ENCODE assay signal across 30 cellular contexts in the genomic region with DNA sequence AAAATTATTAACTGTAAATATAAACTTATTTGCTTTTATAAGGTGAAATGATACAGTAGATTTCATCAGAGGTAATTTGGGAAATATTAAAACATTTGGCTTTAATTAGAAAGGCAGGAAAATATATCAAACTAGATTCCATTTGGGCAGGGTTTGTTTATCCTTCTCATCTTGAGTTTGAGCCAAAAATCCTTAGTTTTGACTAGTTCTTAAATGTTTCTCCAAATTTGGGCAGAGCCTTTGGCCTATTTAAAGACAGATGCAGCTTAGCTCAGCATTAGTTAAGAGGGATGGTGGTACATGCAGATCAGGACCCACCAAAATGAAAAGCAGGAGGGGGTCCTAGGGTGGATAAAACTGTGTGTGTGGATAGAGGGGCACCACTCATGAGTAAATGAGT. TPM values are rescaled to one million over a fixed set of nuclear protein-coding genes. Genes with fewer than 3 reads are reported as not detected.
DNase-seq lines count a peak whose midpoint lies in the region; ATAC-seq and TF ChIP-seq lines count a peak whose summit lies in the region.
"Had no signal": no experiment of that assay in that cellular context is flagged by ENCODE, and none has a peak within 500 bp of the region (broad histone marks: within the 10 kb centered on the region; RNA-seq: fewer than 3 reads in every experiment).

No MANE protein-coding gene starts in this region.

- no peak for ATAC-seq in stimulated activated memory B cell treated with anti-CD40 and anti-IgM and Interleukin-4, amounts not matched to agents 10 μg/mL and 1 μg/mL and 100 μg/mL, for 72 hours
- no peak for ATAC-seq in GM21619 (IDR thresholded peaks at IDR 0.05; ENCODE audit: unreplicated experiment)
- ATAC-seq: activated CD8-positive, alpha-beta T cell treated with anti-CD3 and anti-CD28 coated beads for 36 hours; gastrocnemius medialis had no signal

- H3K4me3 ChIP-seq in adipocyte (ENCODE audit: low read length) (no peak overlapping the region), osteoblast (ENCODE audit: insufficient read depth, low read length) (no peak overlapping the region)
- H3K4me3 ChIP-seq: adrenal gland, gastrocnemius medialis, MG63, sigmoid colon, tibial nerve had no signal

- H3K4me2 ChIP-seq in osteoblast (ENCODE audit: insufficient read depth, low read length) = no peak overlapping the region

- H3K27ac ChIP-seq in osteoblast (ENCODE audit: low read depth, low read length) = no peak overlapping the region
- H3K27ac ChIP-seq: adrenal gland, epithelial cell of prostate, gastrocnemius medialis, sigmoid colon, tibial nerve had no signal

- no TSS peak for BruUV-seq in MCF 10A (replicated peaks; lab: Mats Ljungman, UMichigan)

- CTCF ChIA-PET in MCF 10A (lab: Yijun Ruan, JAX) = no interaction called here

- TF ChIP-seq CTCF in osteoblast (IDR thresholded peaks at IDR 0.05; ENCODE audit: extremely low read depth, low read depth, low read length) = no peak
- TF ChIP-seq CTCF in MCF 10A (IDR thresholded peaks at IDR 0.05; ENCODE audit: unreplicated experiment) = no peak

- H3K4me1 Mint-ChIP-seq in stimulated activated memory B cell treated with anti-CD40 and anti-IgM and Interleukin-4, amounts not matched to agents 10 μg/mL and 1 μg/mL and 100 μg/mL, for 72 hours = no peaks in the 10 kb centered on the region
- H3K4me1 Mint-ChIP-seq in MCF 10A (ENCODE audit: insufficient read depth, unreplicated experiment) = no peaks in the 10 kb centered on the region
- H3K4me1 Mint-ChIP-seq: CD14-positive monocyte, naive B cell had no signal

- no peaks in the 10 kb centered on the region for H3K9me3 Mint-ChIP-seq in stimulated activated memory B cell treated with anti-CD40 and anti-IgM and Interleukin-4, amounts not matched to agents 10 μg/mL and 1 μg/mL and 100 μg/mL, for 72 hours
- no peaks in the 10 kb centered on the region for H3K9me3 Mint-ChIP-seq in MCF 10A (ENCODE audit: unreplicated experiment)
- H3K9me3 Mint-ChIP-seq: activated CD8-positive, alpha-beta T cell treated with anti-CD3 and anti-CD28 coated beads for 36 hours; activated naive CD4-positive, alpha-beta T cell treated with anti-CD3 and anti-CD28 coated beads for 36 hours; activated T-helper 1 cell treated with anti-CD3 and anti-CD28 coated beads, Interleukin-12 subunit alpha, Interleukin-12 subunit beta, Interleukin-2, Interleukin-4 antibody, amounts not matched to agents 30 ng/mL and 10 ng/mL and 1 ng/mL, durations not matched to agents 14 hours and 24 hours and 36 hours; CD14-positive monocyte; naive B cell had no signal

- no peak overlapping the region for H3K27ac Mint-ChIP-seq in stimulated activated memory B cell treated with anti-CD40 and anti-IgM and Interleukin-4, amounts not matched to agents 10 μg/mL and 1 μg/mL and 100 μg/mL, for 72 hours
- H3K27ac Mint-ChIP-seq in MCF 10A (ENCODE audit: low read depth, unreplicated experiment) = no peak overlapping the region
- H3K27ac Mint-ChIP-seq: activated CD8-positive, alpha-beta T cell treated with anti-CD3 and anti-CD28 coated beads for 36 hours; activated naive CD4-positive, alpha-beta T cell treated with anti-CD3 and anti-CD28 coated beads for 36 hours; activated T-helper 1 cell treated with anti-CD3 and anti-CD28 coated beads, Interleukin-12 subunit alpha, Interleukin-12 subunit beta, Interleukin-2, Interleukin-4 antibody, amounts not matched to agents 30 ng/mL and 10 ng/mL and 1 ng/mL, durations not matched to agents 14 hours and 24 hours and 36 hours; naive B cell had no signal

- H3K36me3 ChIP-seq in adipocyte (ENCODE audit: control insufficient read depth, insufficient read depth, low read length, severe bottlenecking) = no peaks in the 10 kb centered on the region
- H3K36me3 ChIP-seq in osteoblast (ENCODE audit: insufficient read depth, low read length) = no peaks in the 10 kb centered on the region
- H3K36me3 ChIP-seq: adrenal gland, gastrocnemius medialis, MG63, sigmoid colon, tibial nerve had no signal

- POLR2A ChIA-PET in MCF 10A (lab: Yijun Ruan, JAX) = no interaction called here

- DNase-seq in AG20443 (ENCODE audit: low spot score) (peak; percentile 58), adipocyte (ENCODE audit: low read depth) (peak; percentile 87), fibroblast of gingiva (ENCODE audit: low read depth) (peak; percentile 87), osteoblast (ENCODE audit: insufficient read length, low spot score, missing footprints) (no peak), Kasumi-1 (lab: John Stamatoyannopoulos, UW) (no peak), MCF 10A (ENCODE audit: unreplicated experiment) (no peak)
- DNase-seq: activated CD4-positive, alpha-beta T cell treated with anti-CD3 and anti-CD28 coated beads for 1 hour; activated CD8-positive, alpha-beta memory T cell treated with anti-CD3 and anti-CD28 coated beads, Interleukin-2, amount 50 U/mL, for 48 hours; activated CD8-positive, alpha-beta T cell treated with anti-CD3 and anti-CD28 coated beads for 36 hours; activated naive CD4-positive, alpha-beta T cell treated with anti-CD3 and anti-CD28 coated beads for 36 hours; adrenal gland; Caco-2; DMS79; effector CD4-positive, alpha-beta T cell; gastrocnemius medialis; GF-D8; GOT3; KBM-7; MG63; naive B cell; NCI-H2029; NCI-H526; sigmoid colon; stimulated activated CD4-positive, alpha-beta T cell treated with anti-CD3 and anti-CD28 coated beads, Interleukin-4, amount 100 ng/mL, for 1 hour had no signal

- H3K27me3 Mint-ChIP-seq in stimulated activated memory B cell treated with anti-CD40 and anti-IgM and Interleukin-4, amounts not matched to agents 10 μg/mL and 1 μg/mL and 100 μg/mL, for 72 hours = no peaks in the 10 kb centered on the region
- no peaks in the 10 kb centered on the region for H3K27me3 Mint-ChIP-seq in MCF 10A (ENCODE audit: insufficient read depth, unreplicated experiment)
- H3K27me3 Mint-ChIP-seq: activated CD8-positive, alpha-beta T cell treated with anti-CD3 and anti-CD28 coated beads for 36 hours; naive B cell had no signal

- H3K9ac ChIP-seq in adipocyte (ENCODE audit: low read length) = no peak overlapping the region

- intact Hi-C loops in MCF 10A (cut with micrococcal nuclease) = no loop called here

- H4K20me1 ChIP-seq in osteoblast (ENCODE audit: insufficient read depth, low read length) = no peaks in the 10 kb centered on the region

- H3K36me3 Mint-ChIP-seq in stimulated activated memory B cell treated with anti-CD40 and anti-IgM and Interleukin-4, amounts not matched to agents 10 μg/mL and 1 μg/mL and 100 μg/mL, for 72 hours = no peaks in the 10 kb centered on the region
- peaks cover 6% of the 10 kb centered on the region for H3K36me3 Mint-ChIP-seq in MCF 10A (ENCODE audit: insufficient read depth, unreplicated experiment)
- H3K36me3 Mint-ChIP-seq: CD14-positive monocyte, naive B cell had no signal

- no peak overlapping the region for H3K4me3 Mint-ChIP-seq in stimulated activated memory B cell treated with anti-CD40 and anti-IgM and Interleukin-4, amounts not matched to agents 10 μg/mL and 1 μg/mL and 100 μg/mL, for 72 hours
- no peak overlapping the region for H3K4me3 Mint-ChIP-seq in MCF 10A (ENCODE audit: unreplicated experiment)
- H3K4me3 Mint-ChIP-seq: activated CD8-positive, alpha-beta T cell treated with anti-CD3 and anti-CD28 coated beads for 36 hours; activated naive CD4-positive, alpha-beta T cell treated with anti-CD3 and anti-CD28 coated beads for 36 hours; activated T-helper 1 cell treated with anti-CD3 and anti-CD28 coated beads, Interleukin-12 subunit alpha, Interleukin-12 subunit beta, Interleukin-2, Interleukin-4 antibody, amounts not matched to agents 30 ng/mL and 10 ng/mL and 1 ng/mL, durations not matched to agents 14 hours and 24 hours and 36 hours; CD14-positive monocyte; naive B cell had no signal

- no peaks in the 10 kb centered on the region for H3K79me2 ChIP-seq in osteoblast (ENCODE audit: insufficient read depth, low read length)

- H3K4me1 ChIP-seq in adipocyte (ENCODE audit: control insufficient read depth, insufficient read depth, low read length) (peaks cover 8% of the 10 kb centered on the region), osteoblast (ENCODE audit: insufficient read depth, low read length) (peaks cover 4% of the 10 kb centered on the region)
- H3K4me1 ChIP-seq: adrenal gland, Caco-2, gastrocnemius medialis, sigmoid colon, tibial nerve had no signal

- H3K27me3 ChIP-seq in adipocyte (replicated peaks; ENCODE audit: control insufficient read depth, insufficient read depth, low read length) (no peaks in the 10 kb centered on the region), osteoblast (ENCODE audit: insufficient read depth, low read length) (no peaks in the 10 kb centered on the region)
- H3K27me3 ChIP-seq: adrenal gland, gastrocnemius medialis, MG63, sigmoid colon, tibial nerve had no signal

- H3K9me3 ChIP-seq in adipocyte (ENCODE audit: control insufficient read depth, low read length) = no peaks in the 10 kb centered on the region
- no peaks in the 10 kb centered on the region for H3K9me3 ChIP-seq in osteoblast (ENCODE audit: low read depth, low read length)
- H3K9me3 ChIP-seq: adrenal gland, Caco-2, gastrocnemius medialis, MG63, sigmoid colon, tibial nerve had no signal

- peak overlapping the region; percentile 13 for H2AFZ ChIP-seq in osteoblast (ENCODE audit: low read length)

RNA-seq across cellular contexts. Expression of gene ARRDC3, which starts 20.3 kb away (rescaled TPM):
- total RNA-seq in osteoblast (93.1 and 101 TPM in 2 replicates), MCF 10A (2022) (35.5 and 41.6 TPM in 2 replicates)

Comparison
In these comparisons a context has a peak if more than half of its experiments do, and no peak if none do; other contexts are left out.
1. DNase-seq: peak in AG20443 (single experiment), adipocyte (single experiment) and fibroblast of gingiva (single experiment); none in osteoblast (single experiment), Kasumi-1 (0 of 2) and MCF 10A (single experiment).